ENCODE assay signal across 9 cellular contexts in the genomic region with DNA sequence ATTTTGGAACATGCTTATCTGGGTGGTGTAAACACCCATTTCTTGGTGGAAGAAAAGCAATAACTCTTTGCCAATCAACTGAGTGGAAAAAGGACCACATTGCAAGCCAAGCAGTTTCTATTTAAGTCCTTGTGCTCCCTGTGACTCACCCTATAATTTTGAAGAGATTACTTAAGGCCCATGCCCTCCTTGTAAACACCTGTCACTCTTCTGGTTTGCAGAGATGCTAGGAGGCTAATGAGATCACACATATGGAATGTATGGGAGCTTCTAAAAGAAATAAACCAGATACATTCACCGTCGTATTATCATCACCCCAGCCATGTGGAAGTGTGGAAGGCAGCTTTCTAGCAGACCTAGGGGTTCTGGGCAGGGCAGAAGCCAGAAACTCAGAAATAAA.
DNase-seq lines count a peak whose midpoint lies in the region; ATAC-seq and TF ChIP-seq lines count a peak whose summit lies in the region.
"Had no signal": no experiment of that assay in that cellular context is flagged by ENCODE, and none has a peak within 500 bp of the region (broad histone marks: within the 10 kb centered on the region; RNA-seq: fewer than 3 reads in every experiment).

No MANE protein-coding gene starts in this region.

- DNase-seq in GM03348 (ENCODE audit: low spot score) (peak; percentile 15), NCI-H1436 (lab: John Stamatoyannopoulos, UW) (peak; percentile 44), esophagus muscularis mucosa (ENCODE audit: extremely low spot score) (no peak), gastrocnemius medialis (peak in 1 of 2 donors; percentile 43), tibial nerve (ENCODE audit: low spot score in 2 of 2) (no peak)
- no peak for DNase-seq in NK-92 treated with Interleukin-12 subunit alpha and Interleukin-12 subunit beta, amount 100 ng/mL, for 24 hours (lab: John Stamatoyannopoulos, UW)
- DNase-seq: naive thymus-derived CD8-positive, alpha-beta T cell had no signal

- H3K27ac ChIP-seq in esophagus muscularis mucosa (replicated peaks in 1 of 4) (peak overlapping the region; percentile 54 to 79 (median 67)), gastrocnemius medialis (peak overlapping the region; percentile 63 to 75 (median 68)), tibial nerve (no peak overlapping the region)

- H3K27me3 ChIP-seq in esophagus muscularis mucosa: no peaks in the 10 kb centered on the region
- no peaks in the 10 kb centered on the region for H3K27me3 ChIP-seq in gastrocnemius medialis
- H3K27me3 ChIP-seq in tibial nerve: no peaks in the 10 kb centered on the region

- ATAC-seq in gastrocnemius medialis (peak; percentile 99 to 100), HG02571 (IDR thresholded peaks at IDR 0.05; ENCODE audit: unreplicated experiment) (no peak)
- ATAC-seq: naive thymus-derived CD8-positive, alpha-beta T cell; stimulated activated memory B cell treated with anti-CD40 and anti-IgM and Interleukin-4, amounts not matched to agents 10 μg/mL and 1 μg/mL and 100 μg/mL, for 72 hours had no signal

- H3K9me3 ChIP-seq in esophagus muscularis mucosa (no peaks in the 10 kb centered on the region), gastrocnemius medialis (no peaks in the 10 kb centered on the region), tibial nerve (no peaks in the 10 kb centered on the region)

- TF ChIP-seq POLR2A in esophagus muscularis mucosa (IDR thresholded peaks at IDR 0.05; ENCODE audit: low read depth): no peak
- no peak for TF ChIP-seq POLR2A in gastrocnemius medialis (IDR thresholded peaks at IDR 0.05)
- TF ChIP-seq POLR2A in tibial nerve (IDR thresholded peaks at IDR 0.05): no peak

- in situ Hi-C loops in gastrocnemius medialis (cut with MboI; ENCODE audit: low sequenced_read_pairs in 4 of 4): no loop called here

- TF ChIP-seq CTCF in esophagus muscularis mucosa (IDR thresholded peaks at IDR 0.05): no peak
- TF ChIP-seq CTCF in gastrocnemius medialis (IDR thresholded peaks at IDR 0.05 in 4 of 5, conservative IDR thresholded peaks at IDR 0.05 in 1 of 5): no peak
- TF ChIP-seq CTCF in tibial nerve (IDR thresholded peaks at IDR 0.05): no peak

- H3K36me3 ChIP-seq in esophagus muscularis mucosa (no peaks in the 10 kb centered on the region), gastrocnemius medialis (no peaks in the 10 kb centered on the region), tibial nerve (no peaks in the 10 kb centered on the region)

- peak; percentile 36 for TF ChIP-seq EP300 in esophagus muscularis mucosa (IDR thresholded peaks at IDR 0.05)
- TF ChIP-seq EP300 in tibial nerve (IDR thresholded peaks at IDR 0.05): no peak

- no peak overlapping the region for H3K4me3 ChIP-seq in esophagus muscularis mucosa
- no peak overlapping the region for H3K4me3 ChIP-seq in gastrocnemius medialis
- no peak overlapping the region for H3K4me3 ChIP-seq in tibial nerve

- WGBS in esophagus muscularis mucosa: 37% methylated on average over 2 of the region's 2 CpGs
- WGBS in tibial nerve, 2 donors: 83 to 92% methylated on average over 2 of the region's 2 CpGs

- H3K4me1 ChIP-seq in esophagus muscularis mucosa: peaks cover 12 to 54% (median 51%) of the 10 kb centered on the region in 4 donors
- H3K4me1 ChIP-seq in gastrocnemius medialis: peaks cover 18 to 24% of the 10 kb centered on the region in 2 donors
- no peaks in the 10 kb centered on the region for H3K4me1 ChIP-seq in tibial nerve

- intact Hi-C loops in esophagus muscularis mucosa (cut with DNase I) (loop anchor here (5.0 to 10.0 kb wide), 2 partner anchors 60 to 337 kb away; a partner anchor contains a TSS), gastrocnemius medialis (cut with DNase I; ENCODE audit: low total_unique reads) (loop anchor here (5.0 to 10.0 kb wide), 3 partner anchors 60 to 335 kb away; a partner anchor contains a TSS)

Comparison
In these comparisons a context has a peak if more than half of its experiments do, and no peak if none do; other contexts are left out.
1. DNase-seq: peak in GM03348 (single experiment) and NCI-H1436 (single experiment); none in esophagus muscularis mucosa (single experiment), tibial nerve (0 of 2) and NK-92 treated with Interleukin-12 subunit alpha and Interleukin-12 subunit beta, amount 100 ng/mL, for 24 hours (single experiment).
2. H3K27ac ChIP-seq: peak in esophagus muscularis mucosa (4 of 4) and gastrocnemius medialis (4 of 4); none in tibial nerve (0 of 4).